ENCODE assay signal across 8 cellular contexts in genomic region chr16:3023669-3024478, GRCh38. TPM values are rescaled to one million over a fixed set of nuclear protein-coding genes. Genes with fewer than 3 reads are reported as not detected.
DNase-seq lines count a peak whose midpoint lies in the region; ATAC-seq, FAIRE-seq and TF ChIP-seq lines count a peak whose summit lies in the region.

A gene with protein sequence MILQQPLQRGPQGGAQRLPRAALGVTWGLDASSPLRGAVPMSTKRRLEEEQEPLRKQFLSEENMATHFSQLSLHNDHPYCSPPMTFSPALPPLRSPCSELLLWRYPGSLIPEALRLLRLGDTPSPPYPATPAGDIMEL (minus strand): TSS chr16:3023942. CDS start chr16:3023941, 1 bp downstream.
Gene THOC6 (plus strand): TSS chr16:3024035. CDS start chr16:3024327, 292 bp downstream.

- peaks cover 16 to 17% of the 10 kb centered on the region in 2 experiments; a peak in 4 of 5 replicates for H3K36me3 ChIP-seq in HepG2 (replicated peaks in 1 of 2; ENCODE audit: control insufficient read depth in 1 of 2, insufficient read depth in 2 of 2, low read length in 2 of 2)

- peak within 1 kb of the TSS; percentile 99 for H3K9ac ChIP-seq in HepG2 (ENCODE audit: insufficient read depth, low read depth, low read length)

- peak; percentile 42; the same call in 1 of the 2 replicates for TF ChIP-seq CTCF in HepG2 (CRISPR knock-in tag; IDR thresholded peaks at IDR 0.05)

- peak within 1 kb of the TSS; percentile 93 for H3K27ac ChIP-seq in HepG2 (ENCODE audit: extremely low read length, insufficient read depth, low read length)

- no peaks in the 10 kb centered on the region for H3K9me3 ChIP-seq in HepG2 (ENCODE audit: low read length)

- H3K4me1 ChIP-seq in HepG2 (ENCODE audit: insufficient read depth, low read length) = peaks cover 50% of the 10 kb centered on the region

- H3K27me3 ChIP-seq in HepG2 (ENCODE audit: control insufficient read depth in 1 of 2, insufficient read depth in 2 of 2, low read length in 2 of 2) = peaks cover 0 to 4% of the 10 kb centered on the region in 2 experiments; a peak in 3 of 5 replicates

- no peak; the same call in none of the 2 replicates for TF ChIP-seq RAD21 in HepG2 (CRISPR knock-in tag; IDR thresholded peaks at IDR 0.05)

- H2AFZ ChIP-seq in HepG2 (ENCODE audit: low read length) = no peak within 1 kb of the TSS

- TSS peak; percentile 41 for BruUV-seq in HepG2 (replicated peaks; lab: Mats Ljungman, UMichigan)

- H3K79me2 ChIP-seq in HepG2 (ENCODE audit: insufficient read depth, low read length) = peaks cover 5% of the 10 kb centered on the region

- H3K4me3 ChIP-seq in HepG2 (replicated peaks in 1 of 3; ENCODE audit: insufficient read depth in 1 of 3, low read depth in 2 of 3, low read length in 3 of 3) = peak within 1 kb of the TSS; percentile 62 to 93 (median 65)

- FAIRE-seq in HepG2 (lab: Jason Lieb, UNC) = peak; percentile 98

- 0% methylated on average over 16 of the region's 69 CpGs for WGBS in HepG2 (ENCODE audit: low lambda C conversion rate)

- DNase-seq in CD1c-positive myeloid dendritic cell (ENCODE audit: extremely low spot score) (peak; percentile 98), NCI-H774 (lab: John Stamatoyannopoulos, UW) (peak; percentile 83), dedifferentiated amniotic fluid mesenchymal stem cell (ENCODE audit: extremely low spot score) (peak; percentile 97), HepG2 (ENCODE audit: low spot score) (peak; percentile 96)
- peak; percentile 91 to 93 for DNase-seq in activated CD4-positive, alpha-beta T cell treated with anti-CD3 and anti-CD28 coated beads, Interleukin-2, amount 50 U/mL, for 24 hours (ENCODE audit: low read depth in 1 of 2, low spot score in 1 of 2)
- peak; percentile 90 to 92 for DNase-seq in stimulated activated CD4-positive, alpha-beta T cell treated with anti-CD3 and anti-CD28 coated beads, Interleukin-2, amount 100 ng/mL, for 48 hours

- H3K4me2 ChIP-seq in HepG2 (ENCODE audit: low read depth, low read length) = peak within 1 kb of the TSS; percentile 85

- CTCF ChIA-PET in HepG2 (lab: Yijun Ruan, JAX; ENCODE audit: low intra/inter-chr PET ratio, low total read pairs) = no interaction called here

- TF ChIP-seq POLR2A in HepG2 (IDR thresholded peaks at IDR 0.05; ENCODE audit: insufficient read depth in 1 of 2, low read depth in 2 of 2, low read length in 2 of 2) = peak; percentile 81 to 93

- intact Hi-C loops in HepG2 (cut with micrococcal nuclease; ENCODE audit: unreplicated experiment) = loop anchor here (1.0 kb wide), 1 partner anchor 20 kb away; no protein-coding TSS in a partner anchor

- in situ Hi-C loops in HepG2 (cut with HindIII; ENCODE audit: extremely low pct_ligation_motif_present, low pct_unique_long_range_greater_than_20kb) = no loop called here

- no peak for TF ChIP-seq EP300 in HepG2 (IDR thresholded peaks at IDR 0.05; ENCODE audit: low read depth in 2 of 2, low read length in 2 of 2)
- TF ChIP-seq EP300 in HepG2 (CRISPR knock-in tag; IDR thresholded peaks at IDR 0.05; ENCODE audit: borderline replicate concordance) = no peak; the same call in 1 of the 2 replicates

- ATAC-seq in GM19397 (IDR thresholded peaks at IDR 0.05; ENCODE audit: unreplicated experiment) = peak; percentile 71
- peak; percentile 71 for ATAC-seq in HG03565 (IDR thresholded peaks at IDR 0.05; ENCODE audit: unreplicated experiment)
- peak; percentile 66 for ATAC-seq in HepG2

- peaks cover 31% of the 10 kb centered on the region; the same call in 1 of the 2 replicates for H4K20me1 ChIP-seq in HepG2 (ENCODE audit: insufficient read depth, low read length)

- POLR2A ChIA-PET in HepG2 (lab: Yijun Ruan, JAX) = interaction anchor here (0.9 to 18.8 kb wide), 17 partner anchors 8 to 272 kb away, joined by 3 to 750 read pairs (median 4); partner anchors contain the start of genes CLDN9, IL32, KREMEN2 and PKMYT1

TF ChIP-seq in HepG2, 621 proteins besides CTCF, POLR2A, EP300 and RAD21 (continues in another document):
- TF ChIP-seq TBL1XR1 (IDR thresholded peaks at IDR 0.05; ENCODE audit: borderline replicate concordance, low read length, partially characterized antibody) (peak; percentile 56), ETV5 (CRISPR knock-in tag; IDR thresholded peaks at IDR 0.05; ENCODE audit: borderline replicate concordance) (peak; percentile 66), CENPT (CRISPR knock-in tag; IDR thresholded peaks at IDR 0.05; ENCODE audit: low read depth) (no peak)
- TF ChIP-seq, protein P1, sequence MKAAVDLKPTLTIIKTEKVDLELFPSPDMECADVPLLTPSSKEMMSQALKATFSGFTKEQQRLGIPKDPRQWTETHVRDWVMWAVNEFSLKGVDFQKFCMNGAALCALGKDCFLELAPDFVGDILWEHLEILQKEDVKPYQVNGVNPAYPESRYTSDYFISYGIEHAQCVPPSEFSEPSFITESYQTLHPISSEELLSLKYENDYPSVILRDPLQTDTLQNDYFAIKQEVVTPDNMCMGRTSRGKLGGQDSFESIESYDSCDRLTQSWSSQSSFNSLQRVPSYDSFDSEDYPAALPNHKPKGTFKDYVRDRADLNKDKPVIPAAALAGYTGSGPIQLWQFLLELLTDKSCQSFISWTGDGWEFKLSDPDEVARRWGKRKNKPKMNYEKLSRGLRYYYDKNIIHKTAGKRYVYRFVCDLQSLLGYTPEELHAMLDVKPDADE (CRISPR knock-in tag; IDR thresholded peaks at IDR 0.05) = no peak
- TF ChIP-seq, protein P2, sequence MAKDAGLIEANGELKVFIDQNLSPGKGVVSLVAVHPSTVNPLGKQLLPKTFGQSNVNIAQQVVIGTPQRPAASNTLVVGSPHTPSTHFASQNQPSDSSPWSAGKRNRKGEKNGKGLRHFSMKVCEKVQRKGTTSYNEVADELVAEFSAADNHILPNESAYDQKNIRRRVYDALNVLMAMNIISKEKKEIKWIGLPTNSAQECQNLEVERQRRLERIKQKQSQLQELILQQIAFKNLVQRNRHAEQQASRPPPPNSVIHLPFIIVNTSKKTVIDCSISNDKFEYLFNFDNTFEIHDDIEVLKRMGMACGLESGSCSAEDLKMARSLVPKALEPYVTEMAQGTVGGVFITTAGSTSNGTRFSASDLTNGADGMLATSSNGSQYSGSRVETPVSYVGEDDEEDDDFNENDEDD (CRISPR knock-in tag; IDR thresholded peaks at IDR 0.05; ENCODE audit: borderline replicate concordance) = peak; percentile 91; the same call in 1 of the 2 replicates

RNA-seq across cellular contexts. Expression of the first gene that starts in this region (rescaled TPM):
- 8.3 and 16.1 TPM in 2 replicates for total RNA-seq in HepG2 (2016; rRNA removed; fragmentation: Illumina TruSeq; extraction: Trizol)
- total RNA-seq in HepG2 (2016; cell fraction: cytosol; rRNA removed; fragmentation: Illumina TruSeq; extraction: Trizol; ENCODE audit: low read depth) = 37.5 and 42.2 TPM in 2 replicates
- total RNA-seq in HepG2 (2016; cell fraction: insoluble cytoplasmic fraction; rRNA removed; fragmentation: Illumina TruSeq; extraction: Trizol) = 13.2 and 13.5 TPM in 2 replicates
- total RNA-seq in HepG2 (2016; cell fraction: membrane; rRNA removed; fragmentation: Illumina TruSeq; extraction: Trizol) = 20.6 and 28.5 TPM in 2 replicates
- total RNA-seq in HepG2 (2016; cell fraction: nucleus; rRNA removed; fragmentation: Illumina TruSeq; extraction: Trizol) = 8.9 and 10.2 TPM in 2 replicates
- 13.8 and 18.3 TPM in 2 replicates for polyA plus RNA-seq in HepG2 (2011; rRNA removed)
- polyA plus RNA-seq in HepG2 (2011; cell fraction: cytosol; rRNA removed) = 10.4 and 22.3 TPM in 2 replicates
- 15.6 and 17.0 TPM in 2 replicates for polyA plus RNA-seq in HepG2 (2011; cell fraction: nucleus; rRNA removed)
- polyA plus RNA-seq in HepG2 (2012) = 21.9 and 22.5 TPM in 2 replicates
- polyA plus RNA-seq in HepG2 (2016; cell fraction: cytosol; fragmentation: Illumina TruSeq; extraction: Trizol; ENCODE audit: low read depth) = 78.3 and 82.9 TPM in 2 replicates
- polyA plus RNA-seq in HepG2 (2016; cell fraction: insoluble cytoplasmic fraction; fragmentation: Illumina TruSeq; extraction: Trizol; ENCODE audit: low read depth) = 22.8 and 27.5 TPM in 2 replicates
- polyA plus RNA-seq in HepG2 (2016; cell fraction: membrane; fragmentation: Illumina TruSeq; extraction: Trizol; ENCODE audit: low read depth) = 50.2 and 52.2 TPM in 2 replicates
- 27.0 and 28.5 TPM in 2 replicates for polyA plus RNA-seq in HepG2 (2016; cell fraction: nucleus; fragmentation: Illumina TruSeq; extraction: Trizol; ENCODE audit: insufficient read depth, low read depth)
- 10.3 and 23.2 TPM in 2 replicates for polyA minus RNA-seq in HepG2 (2011; rRNA and poly(A)+ RNA removed; ENCODE audit: low replicate concordance)
- polyA minus RNA-seq in HepG2 (2011; cell fraction: cytosol; rRNA and poly(A)+ RNA removed) = 8.5 and 9.0 TPM in 2 replicates
- polyA minus RNA-seq in HepG2 (2011; cell fraction: nucleus; rRNA and poly(A)+ RNA removed) = 1.9 and 2.8 TPM in 2 replicates

RNA-seq across cellular contexts. Expression of gene THOC6, which starts in this region (rescaled TPM):
- 37.0 TPM in 2 replicates for total RNA-seq in HepG2 (2016; rRNA removed; fragmentation: Illumina TruSeq; extraction: Trizol)
- 28.6 and 34.8 TPM in 2 replicates for total RNA-seq in HepG2 (2016; cell fraction: cytosol; rRNA removed; fragmentation: Illumina TruSeq; extraction: Trizol; ENCODE audit: low read depth)
- total RNA-seq in HepG2 (2016; cell fraction: insoluble cytoplasmic fraction; rRNA removed; fragmentation: Illumina TruSeq; extraction: Trizol) = 32.0 and 40.9 TPM in 2 replicates
- 37.8 and 51.5 TPM in 2 replicates for total RNA-seq in HepG2 (2016; cell fraction: membrane; rRNA removed; fragmentation: Illumina TruSeq; extraction: Trizol)
- total RNA-seq in HepG2 (2016; cell fraction: nucleus; rRNA removed; fragmentation: Illumina TruSeq; extraction: Trizol) = 22.9 TPM in 2 replicates
- polyA plus RNA-seq in HepG2 (2011; rRNA removed) = 32.1 and 33.5 TPM in 2 replicates
- 25.6 and 35.3 TPM in 2 replicates for polyA plus RNA-seq in HepG2 (2011; cell fraction: cytosol; rRNA removed)
- 116 and 131 TPM in 2 replicates for polyA plus RNA-seq in HepG2 (2011; cell fraction: nucleus; rRNA removed)
- polyA plus RNA-seq in HepG2 (2012) = 28.1 and 32.9 TPM in 2 replicates
- polyA plus RNA-seq in HepG2 (2016; cell fraction: cytosol; fragmentation: Illumina TruSeq; extraction: Trizol; ENCODE audit: low read depth) = 33.8 and 44.7 TPM in 2 replicates
- polyA plus RNA-seq in HepG2 (2016; cell fraction: insoluble cytoplasmic fraction; fragmentation: Illumina TruSeq; extraction: Trizol; ENCODE audit: low read depth) = 43.4 and 44.7 TPM in 2 replicates
- polyA plus RNA-seq in HepG2 (2016; cell fraction: membrane; fragmentation: Illumina TruSeq; extraction: Trizol; ENCODE audit: low read depth) = 37.0 and 50.8 TPM in 2 replicates
- polyA plus RNA-seq in HepG2 (2016; cell fraction: nucleus; fragmentation: Illumina TruSeq; extraction: Trizol; ENCODE audit: insufficient read depth, low read depth) = 55.2 and 56.2 TPM in 2 replicates
- 39.0 and 64.3 TPM in 2 replicates for polyA minus RNA-seq in HepG2 (2011; rRNA and poly(A)+ RNA removed; ENCODE audit: low replicate concordance)
- polyA minus RNA-seq in HepG2 (2011; cell fraction: cytosol; rRNA and poly(A)+ RNA removed) = 13.7 and 16.5 TPM in 2 replicates
- 23.3 and 24.7 TPM in 2 replicates for polyA minus RNA-seq in HepG2 (2011; cell fraction: nucleus; rRNA and poly(A)+ RNA removed)

Comparison
In these comparisons a context has a peak if more than half of its experiments do, and no peak if none do; other contexts are left out.
1. Peak in every context shown above with its lines: DNase-seq, ATAC-seq, H3K4me3 ChIP-seq and H3K27ac ChIP-seq.